In genomic region chr6:159727717-159728440, GRCh38 we compare ENCODE assay signal across 2 cellular contexts.
TF ChIP-seq lines count a peak whose summit lies in the region.

No MANE protein-coding gene starts in this region.

TF ChIP-seq in IMR-90, 13 proteins besides CTCF, POLR2A, EP300 and RAD21:
- TF ChIP-seq USF2 (IDR thresholded peaks at IDR 0.05; ENCODE audit: low read depth, low read length), result no peak
- no peak for TF ChIP-seq CEBPB (IDR thresholded peaks at IDR 0.05; ENCODE audit: low read depth, low read length)
- no peak for TF ChIP-seq RCOR1 (IDR thresholded peaks at IDR 0.05; ENCODE audit: insufficient replicate concordance, low read length)
- TF ChIP-seq MXI1 (IDR thresholded peaks at IDR 0.05; ENCODE audit: borderline replicate concordance, low read depth, low read length), result no peak
- no peak; the same call in 1 of the 2 replicates for TF ChIP-seq CHD1 (IDR thresholded peaks at IDR 0.05; ENCODE audit: low read depth, low read length)
- no peak for TF ChIP-seq BHLHE40 (IDR thresholded peaks at IDR 0.05; ENCODE audit: low read depth, low read length)
- TF ChIP-seq NFE2L2 (IDR thresholded peaks at IDR 0.05; ENCODE audit: low read depth, low read length), result no peak

TF ChIP-seq in WTC11, 78 proteins besides CTCF, POLR2A, EP300 and RAD21 (continued from another document):
- TF ChIP-seq ZNF512 (CRISPR knock-in tag; IDR thresholded peaks at IDR 0.05; ENCODE audit: borderline replicate concordance) (no peak), EMX1 (CRISPR knock-in tag; IDR thresholded peaks at IDR 0.05) (no peak), PRDM15 (CRISPR knock-in tag; IDR thresholded peaks at IDR 0.05) (no peak), GABPB1 (CRISPR knock-in tag; IDR thresholded peaks at IDR 0.05) (peak; percentile 55; the same call in 1 of the 2 replicates), ZBTB21 (CRISPR knock-in tag; IDR thresholded peaks at IDR 0.05; ENCODE audit: borderline replicate concordance) (no peak), ZNF121 (CRISPR knock-in tag; IDR thresholded peaks at IDR 0.05) (no peak), CREM (CRISPR knock-in tag; IDR thresholded peaks at IDR 0.05) (no peak), GRHL2 (CRISPR knock-in tag; IDR thresholded peaks at IDR 0.05; ENCODE audit: insufficient replicate concordance, severe bottlenecking) (no peak), E2F5 (CRISPR knock-in tag; IDR thresholded peaks at IDR 0.05) (no peak), ZNF232 (CRISPR knock-in tag; IDR thresholded peaks at IDR 0.05) (no peak), ATF1 (CRISPR knock-in tag; IDR thresholded peaks at IDR 0.05) (no peak), RORB (CRISPR knock-in tag; IDR thresholded peaks at IDR 0.05) (no peak), E2F4 (CRISPR knock-in tag; IDR thresholded peaks at IDR 0.05; ENCODE audit: borderline replicate concordance, low read depth) (no peak), IRF2 (CRISPR knock-in tag; IDR thresholded peaks at IDR 0.05; ENCODE audit: borderline replicate concordance, low read depth) (no peak), ZNF425 (CRISPR knock-in tag; conservative IDR thresholded peaks at IDR 0.05) (no peak), ZBTB43 (CRISPR knock-in tag; IDR thresholded peaks at IDR 0.05) (no peak), KAT7 (CRISPR knock-in tag; IDR thresholded peaks at IDR 0.05; ENCODE audit: borderline replicate concordance) (no peak), ZNF263 (CRISPR knock-in tag; IDR thresholded peaks at IDR 0.05; ENCODE audit: low read depth) (no peak), ZNF219 (CRISPR knock-in tag; IDR thresholded peaks at IDR 0.05; ENCODE audit: borderline replicate concordance) (no peak), TCF7 (CRISPR knock-in tag; IDR thresholded peaks at IDR 0.05; ENCODE audit: low read depth) (no peak), FOXJ3 (CRISPR knock-in tag; IDR thresholded peaks at IDR 0.05; ENCODE audit: borderline replicate concordance) (no peak), CREB1 (CRISPR knock-in tag; IDR thresholded peaks at IDR 0.05) (no peak), ZNF138 (CRISPR knock-in tag; conservative IDR thresholded peaks at IDR 0.05) (no peak), E2F1 (CRISPR knock-in tag; IDR thresholded peaks at IDR 0.05) (no peak), USF2 (CRISPR knock-in tag; IDR thresholded peaks at IDR 0.05) (no peak), ARID4B (CRISPR knock-in tag; IDR thresholded peaks at IDR 0.05; ENCODE audit: borderline replicate concordance) (peak; percentile 84), ZNF396 (CRISPR knock-in tag; IDR thresholded peaks at IDR 0.05; ENCODE audit: borderline replicate concordance) (no peak), ZSCAN18 (CRISPR knock-in tag; IDR thresholded peaks at IDR 0.05) (no peak), MAX (CRISPR knock-in tag; IDR thresholded peaks at IDR 0.05) (no peak), MYBL2 (CRISPR knock-in tag; IDR thresholded peaks at IDR 0.05) (0 out of 2 replicates have a peak, but pooled peaks have one; percentile 30), PREB (CRISPR knock-in tag; IDR thresholded peaks at IDR 0.05; ENCODE audit: borderline replicate concordance) (no peak), TEAD4 (CRISPR knock-in tag; IDR thresholded peaks at IDR 0.05) (0 out of 2 replicates have a peak, but pooled peaks have one; percentile 15), NFE2L1 (CRISPR knock-in tag; IDR thresholded peaks at IDR 0.05) (no peak)
